Comparison of ENCODE assay signal across 9 cellular contexts in genomic region chr3:52004158-52004787, GRCh38. TPM values are rescaled to one million over a fixed set of nuclear protein-coding genes. Genes with fewer than 3 reads are reported as not detected.
DNase-seq lines count a peak whose midpoint lies in the region; ATAC-seq and TF ChIP-seq lines count a peak whose summit lies in the region.
"Had no signal": no experiment of that assay in that cellular context is flagged by ENCODE, and none has a peak within 500 bp of the region (broad histone marks: within the 10 kb centered on the region; RNA-seq: fewer than 3 reads in every experiment).

No MANE protein-coding gene starts in this region.

- DNase-seq in NCI-H146 (lab: John Stamatoyannopoulos, UW) (peak; percentile 18), NCI-H146 treated with DMSO at 0.1 percent for 48 hours (lab: John Stamatoyannopoulos, UW; ENCODE audit: unreplicated experiment) (no peak), right atrium auricular region (ENCODE audit: low spot score) (no peak), thoracic aorta (ENCODE audit: low spot score) (no peak)
- DNase-seq in activated CD8-positive, alpha-beta memory T cell treated with anti-CD3 and anti-CD28 coated beads, Interleukin-2, amount 50 U/mL, for 48 hours, result no peak
- no peak for DNase-seq in stimulated activated CD4-positive, alpha-beta T cell treated with anti-CD3 and anti-CD28 coated beads, Interleukin-1b, Interleukin-23, amount 100 ng/mL, for 48 hours

- peak overlapping the region; percentile 61 to 74 for H3K27ac ChIP-seq in right atrium auricular region
- no peak overlapping the region for H3K27ac ChIP-seq in thoracic aorta

- H3K4me3 Mint-ChIP-seq in activated T-helper 17 cell treated with anti-CD3 and anti-CD28 coated beads, Interleukin-2, amount 50 U/mL, for 72 hours, result no peak overlapping the region
- H3K4me3 Mint-ChIP-seq: B cell had no signal

- no peaks in the 10 kb centered on the region for H3K4me1 Mint-ChIP-seq in activated T-helper 17 cell treated with anti-CD3 and anti-CD28 coated beads, Interleukin-2, amount 50 U/mL, for 72 hours

- no peaks in the 10 kb centered on the region for H3K9me3 ChIP-seq in right atrium auricular region
- H3K9me3 ChIP-seq in thoracic aorta, result no peaks in the 10 kb centered on the region

- H3K4me1 ChIP-seq in right atrium auricular region (peaks cover 0 to 50% of the 10 kb centered on the region in 2 donors), thoracic aorta (ENCODE audit: control insufficient read depth in 1 of 2, low read depth in 2 of 2) (peaks cover 9 to 22% of the 10 kb centered on the region in 2 donors)

- H3K4me3 ChIP-seq in right atrium auricular region, result no peak overlapping the region
- H3K4me3 ChIP-seq in thoracic aorta, result no peak overlapping the region

- H3K27ac Mint-ChIP-seq in activated T-helper 17 cell treated with anti-CD3 and anti-CD28 coated beads, Interleukin-2, amount 50 U/mL, for 72 hours, result peak overlapping the region; percentile 50
- H3K27ac Mint-ChIP-seq: B cell had no signal

- peak; percentile 45 to 86 for TF ChIP-seq CTCF in right atrium auricular region (IDR thresholded peaks at IDR 0.05)
- peak; percentile 45 for TF ChIP-seq CTCF in thoracic aorta (IDR thresholded peaks at IDR 0.05)

- no peaks in the 10 kb centered on the region for H3K36me3 Mint-ChIP-seq in activated T-helper 17 cell treated with anti-CD3 and anti-CD28 coated beads, Interleukin-2, amount 50 U/mL, for 72 hours (ENCODE audit: low read depth)

- H3K36me3 ChIP-seq in right atrium auricular region (no peaks in the 10 kb centered on the region), thoracic aorta (no peaks in the 10 kb centered on the region)

- no peaks in the 10 kb centered on the region for H3K27me3 Mint-ChIP-seq in activated T-helper 17 cell treated with anti-CD3 and anti-CD28 coated beads, Interleukin-2, amount 50 U/mL, for 72 hours
- H3K27me3 Mint-ChIP-seq: B cell had no signal

- no peaks in the 10 kb centered on the region for H3K9me3 Mint-ChIP-seq in activated T-helper 17 cell treated with anti-CD3 and anti-CD28 coated beads, Interleukin-2, amount 50 U/mL, for 72 hours

- no peaks in the 10 kb centered on the region for H3K27me3 ChIP-seq in right atrium auricular region
- H3K27me3 ChIP-seq in thoracic aorta (replicated peaks; ENCODE audit: insufficient read depth), result no peaks in the 10 kb centered on the region

- ATAC-seq in activated T-helper 17 cell treated with anti-CD3 and anti-CD28 coated beads, Interleukin-2, amount 50 U/mL, for 72 hours (replicated peaks), result no peak
- no peak for ATAC-seq in thoracic aorta (ENCODE audit: insufficient number of reproducible peaks, low FRiP score, low read depth)
- no peak for ATAC-seq in activated CD4-positive, CD25-positive, alpha-beta regulatory T cell treated with anti-CD3 and anti-CD28 coated beads, Interleukin-2, amount 50 U/mL, for 24 hours

RNA-seq across cellular contexts. Expression of gene RPL29, which starts 8.6 kb away (rescaled TPM):
- 1,000 to 10,000 TPM; 1,433 to 1,498 TPM for total RNA-seq in activated T-helper 17 cell treated with anti-CD3 and anti-CD28 coated beads, Interleukin-2, amount 50 U/mL, for 72 hours
- 1,000 to 10,000 TPM in 1 of 2 donors, 100 to 1,000 TPM in 1; 658 to 1,017 TPM for total RNA-seq in right atrium auricular region
- 100 to 1,000 TPM; 642 to 718 TPM for total RNA-seq in thoracic aorta

RNA-seq across cellular contexts. Expression of gene ACY1, which starts 20.9 kb away (rescaled TPM):
- 10 to 100 TPM; 39.5 to 49.9 TPM for total RNA-seq in activated T-helper 17 cell treated with anti-CD3 and anti-CD28 coated beads, Interleukin-2, amount 50 U/mL, for 72 hours
- 10 to 100 TPM; 26.0 to 29.8 TPM for total RNA-seq in right atrium auricular region
- total RNA-seq in thoracic aorta, result 10 to 100 TPM in 1 of 2 donors, 1 to 10 TPM in 1; 6.1 to 12.3 TPM

RNA-seq across cellular contexts. Expression of gene ABHD14A, which starts 29.4 kb away (rescaled TPM):
- total RNA-seq in activated T-helper 17 cell treated with anti-CD3 and anti-CD28 coated beads, Interleukin-2, amount 50 U/mL, for 72 hours, result 10 to 100 TPM; 10.5 to 11.1 TPM
- total RNA-seq in right atrium auricular region, result 10 to 100 TPM; 21.0 to 31.3 TPM
- total RNA-seq in thoracic aorta, result 10 to 100 TPM in 1 of 2 donors, 1 to 10 TPM in 1; 9.7 to 24.0 TPM

RNA-seq across cellular contexts. Expression of gene ABHD14B, which starts 30.4 kb away (rescaled TPM):
- total RNA-seq in activated T-helper 17 cell treated with anti-CD3 and anti-CD28 coated beads, Interleukin-2, amount 50 U/mL, for 72 hours, result 10 to 100 TPM; 34.4 to 42.0 TPM
- 10 to 100 TPM; 15.6 to 20.9 TPM for total RNA-seq in right atrium auricular region
- total RNA-seq in thoracic aorta, result 10 to 100 TPM; 28.6 to 55.2 TPM

RNA-seq across cellular contexts. Expression of gene PCBP4, which starts 37.0 kb away (rescaled TPM):
- total RNA-seq in activated T-helper 17 cell treated with anti-CD3 and anti-CD28 coated beads, Interleukin-2, amount 50 U/mL, for 72 hours, result 10 to 100 TPM; 16.4 to 18.5 TPM
- 100 to 1,000 TPM in 1 of 2 donors, 10 to 100 TPM in 1; 73.8 to 119 TPM for total RNA-seq in right atrium auricular region
- total RNA-seq in thoracic aorta, result 100 to 1,000 TPM; 127 to 144 TPM

Comparison
In these comparisons a context has a peak if more than half of its experiments do, and no peak if none do; other contexts are left out.
1. H3K27ac ChIP-seq: peak in right atrium auricular region (2 of 2); none in thoracic aorta (0 of 2).